Comparison of ENCODE assay signal across 2 cellular contexts in the genomic region with DNA sequence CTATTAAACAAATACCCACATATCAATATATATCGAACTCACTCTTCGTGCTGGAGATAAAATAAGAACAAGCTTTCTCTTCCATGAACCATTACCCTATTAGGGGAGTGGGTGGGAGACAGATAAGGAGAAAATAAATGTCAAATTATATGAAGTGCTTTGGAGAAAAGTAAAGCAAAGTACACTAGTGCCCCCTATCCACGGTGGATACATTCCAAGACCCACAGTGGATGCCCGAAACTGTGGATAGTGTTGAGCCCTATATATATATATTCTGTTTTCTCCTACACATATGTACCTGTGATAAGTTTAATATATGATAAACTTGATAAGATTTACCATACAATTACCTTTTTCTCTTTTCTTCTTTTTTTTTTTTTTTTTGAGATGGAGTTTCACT.
TF ChIP-seq lines count a peak whose summit lies in the region.

No MANE protein-coding gene starts in this region.

TF ChIP-seq in HCT116, 20 proteins besides CTCF, POLR2A, EP300 and RAD21:
- TF ChIP-seq, protein P1, sequence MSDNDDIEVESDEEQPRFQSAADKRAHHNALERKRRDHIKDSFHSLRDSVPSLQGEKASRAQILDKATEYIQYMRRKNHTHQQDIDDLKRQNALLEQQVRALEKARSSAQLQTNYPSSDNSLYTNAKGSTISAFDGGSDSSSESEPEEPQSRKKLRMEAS (IDR thresholded peaks at IDR 0.05): no peak
- TF ChIP-seq ELF1 (IDR thresholded peaks at IDR 0.05; ENCODE audit: borderline replicate concordance, low read depth) (no peak), EZH2 (IDR thresholded peaks at IDR 0.05) (no peak), SRF (IDR thresholded peaks at IDR 0.05; ENCODE audit: low read depth) (no peak), POLR2AphosphoS5 (IDR thresholded peaks at IDR 0.05; ENCODE audit: low read depth, low read length) (no peak), TCF7L2 (IDR thresholded peaks at IDR 0.05; ENCODE audit: borderline replicate concordance, extremely low read depth, insufficient read depth, insufficient read length) (no peak), SIN3A (IDR thresholded peaks at IDR 0.05; ENCODE audit: low read depth) (no peak), YY1 (IDR thresholded peaks at IDR 0.05; ENCODE audit: extremely low read depth, insufficient replicate concordance, low read depth, low read length) (no peak), FOSL1 (IDR thresholded peaks at IDR 0.05; ENCODE audit: low read depth) (no peak), CBX3 (IDR thresholded peaks at IDR 0.05; ENCODE audit: low read depth) (no peak)
- TF ChIP-seq, protein P2, sequence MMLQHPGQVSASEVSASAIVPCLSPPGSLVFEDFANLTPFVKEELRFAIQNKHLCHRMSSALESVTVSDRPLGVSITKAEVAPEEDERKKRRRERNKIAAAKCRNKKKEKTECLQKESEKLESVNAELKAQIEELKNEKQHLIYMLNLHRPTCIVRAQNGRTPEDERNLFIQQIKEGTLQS (IDR thresholded peaks at IDR 0.05): no peak
- TF ChIP-seq, protein P3, sequence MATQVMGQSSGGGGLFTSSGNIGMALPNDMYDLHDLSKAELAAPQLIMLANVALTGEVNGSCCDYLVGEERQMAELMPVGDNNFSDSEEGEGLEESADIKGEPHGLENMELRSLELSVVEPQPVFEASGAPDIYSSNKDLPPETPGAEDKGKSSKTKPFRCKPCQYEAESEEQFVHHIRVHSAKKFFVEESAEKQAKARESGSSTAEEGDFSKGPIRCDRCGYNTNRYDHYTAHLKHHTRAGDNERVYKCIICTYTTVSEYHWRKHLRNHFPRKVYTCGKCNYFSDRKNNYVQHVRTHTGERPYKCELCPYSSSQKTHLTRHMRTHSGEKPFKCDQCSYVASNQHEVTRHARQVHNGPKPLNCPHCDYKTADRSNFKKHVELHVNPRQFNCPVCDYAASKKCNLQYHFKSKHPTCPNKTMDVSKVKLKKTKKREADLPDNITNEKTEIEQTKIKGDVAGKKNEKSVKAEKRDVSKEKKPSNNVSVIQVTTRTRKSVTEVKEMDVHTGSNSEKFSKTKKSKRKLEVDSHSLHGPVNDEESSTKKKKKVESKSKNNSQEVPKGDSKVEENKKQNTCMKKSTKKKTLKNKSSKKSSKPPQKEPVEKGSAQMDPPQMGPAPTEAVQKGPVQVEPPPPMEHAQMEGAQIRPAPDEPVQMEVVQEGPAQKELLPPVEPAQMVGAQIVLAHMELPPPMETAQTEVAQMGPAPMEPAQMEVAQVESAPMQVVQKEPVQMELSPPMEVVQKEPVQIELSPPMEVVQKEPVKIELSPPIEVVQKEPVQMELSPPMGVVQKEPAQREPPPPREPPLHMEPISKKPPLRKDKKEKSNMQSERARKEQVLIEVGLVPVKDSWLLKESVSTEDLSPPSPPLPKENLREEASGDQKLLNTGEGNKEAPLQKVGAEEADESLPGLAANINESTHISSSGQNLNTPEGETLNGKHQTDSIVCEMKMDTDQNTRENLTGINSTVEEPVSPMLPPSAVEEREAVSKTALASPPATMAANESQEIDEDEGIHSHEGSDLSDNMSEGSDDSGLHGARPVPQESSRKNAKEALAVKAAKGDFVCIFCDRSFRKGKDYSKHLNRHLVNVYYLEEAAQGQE (IDR thresholded peaks at IDR 0.05; ENCODE audit: low read depth): no peak

TF ChIP-seq in K562, 482 proteins besides CTCF, POLR2A, EP300 and RAD21:
- TF ChIP-seq ZNF124 (CRISPR knock-in tag; IDR thresholded peaks at IDR 0.05) (no peak), PHB (CRISPR knock-in tag; IDR thresholded peaks at IDR 0.05) (no peak), HLTF (IDR thresholded peaks at IDR 0.05) (no peak), NFIX (CRISPR knock-in tag; IDR thresholded peaks at IDR 0.05; ENCODE audit: low read depth) (no peak), MEIS2 (IDR thresholded peaks at IDR 0.05; ENCODE audit: partially characterized antibody) (no peak), ELF1 (tag; IDR thresholded peaks at IDR 0.05) (no peak), HDAC3 (IDR thresholded peaks at IDR 0.05; ENCODE audit: borderline replicate concordance, partially characterized antibody) (no peak)
- TF ChIP-seq, protein P4, sequence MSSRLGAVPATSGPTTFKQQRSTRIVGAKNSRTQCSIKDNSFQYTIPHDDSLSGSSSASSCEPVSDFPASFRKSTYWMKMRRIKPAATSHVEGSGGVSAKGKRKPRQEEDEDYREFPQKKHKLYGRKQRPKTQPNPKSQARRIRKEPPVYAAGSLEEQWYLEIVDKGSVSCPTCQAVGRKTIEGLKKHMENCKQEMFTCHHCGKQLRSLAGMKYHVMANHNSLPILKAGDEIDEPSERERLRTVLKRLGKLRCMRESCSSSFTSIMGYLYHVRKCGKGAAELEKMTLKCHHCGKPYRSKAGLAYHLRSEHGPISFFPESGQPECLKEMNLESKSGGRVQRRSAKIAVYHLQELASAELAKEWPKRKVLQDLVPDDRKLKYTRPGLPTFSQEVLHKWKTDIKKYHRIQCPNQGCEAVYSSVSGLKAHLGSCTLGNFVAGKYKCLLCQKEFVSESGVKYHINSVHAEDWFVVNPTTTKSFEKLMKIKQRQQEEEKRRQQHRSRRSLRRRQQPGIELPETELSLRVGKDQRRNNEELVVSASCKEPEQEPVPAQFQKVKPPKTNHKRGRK (tag; IDR thresholded peaks at IDR 0.05): no peak
